In genomic region chr2:219453691-219454131, GRCh38 we compare ENCODE assay signal across 1 cellular context.
TF ChIP-seq lines count a peak whose summit lies in the region.

No MANE protein-coding gene starts in this region.

TF ChIP-seq in HEK293, 187 proteins besides CTCF, POLR2A, EP300 and RAD21 (continued from another document):
- TF ChIP-seq, protein P1, sequence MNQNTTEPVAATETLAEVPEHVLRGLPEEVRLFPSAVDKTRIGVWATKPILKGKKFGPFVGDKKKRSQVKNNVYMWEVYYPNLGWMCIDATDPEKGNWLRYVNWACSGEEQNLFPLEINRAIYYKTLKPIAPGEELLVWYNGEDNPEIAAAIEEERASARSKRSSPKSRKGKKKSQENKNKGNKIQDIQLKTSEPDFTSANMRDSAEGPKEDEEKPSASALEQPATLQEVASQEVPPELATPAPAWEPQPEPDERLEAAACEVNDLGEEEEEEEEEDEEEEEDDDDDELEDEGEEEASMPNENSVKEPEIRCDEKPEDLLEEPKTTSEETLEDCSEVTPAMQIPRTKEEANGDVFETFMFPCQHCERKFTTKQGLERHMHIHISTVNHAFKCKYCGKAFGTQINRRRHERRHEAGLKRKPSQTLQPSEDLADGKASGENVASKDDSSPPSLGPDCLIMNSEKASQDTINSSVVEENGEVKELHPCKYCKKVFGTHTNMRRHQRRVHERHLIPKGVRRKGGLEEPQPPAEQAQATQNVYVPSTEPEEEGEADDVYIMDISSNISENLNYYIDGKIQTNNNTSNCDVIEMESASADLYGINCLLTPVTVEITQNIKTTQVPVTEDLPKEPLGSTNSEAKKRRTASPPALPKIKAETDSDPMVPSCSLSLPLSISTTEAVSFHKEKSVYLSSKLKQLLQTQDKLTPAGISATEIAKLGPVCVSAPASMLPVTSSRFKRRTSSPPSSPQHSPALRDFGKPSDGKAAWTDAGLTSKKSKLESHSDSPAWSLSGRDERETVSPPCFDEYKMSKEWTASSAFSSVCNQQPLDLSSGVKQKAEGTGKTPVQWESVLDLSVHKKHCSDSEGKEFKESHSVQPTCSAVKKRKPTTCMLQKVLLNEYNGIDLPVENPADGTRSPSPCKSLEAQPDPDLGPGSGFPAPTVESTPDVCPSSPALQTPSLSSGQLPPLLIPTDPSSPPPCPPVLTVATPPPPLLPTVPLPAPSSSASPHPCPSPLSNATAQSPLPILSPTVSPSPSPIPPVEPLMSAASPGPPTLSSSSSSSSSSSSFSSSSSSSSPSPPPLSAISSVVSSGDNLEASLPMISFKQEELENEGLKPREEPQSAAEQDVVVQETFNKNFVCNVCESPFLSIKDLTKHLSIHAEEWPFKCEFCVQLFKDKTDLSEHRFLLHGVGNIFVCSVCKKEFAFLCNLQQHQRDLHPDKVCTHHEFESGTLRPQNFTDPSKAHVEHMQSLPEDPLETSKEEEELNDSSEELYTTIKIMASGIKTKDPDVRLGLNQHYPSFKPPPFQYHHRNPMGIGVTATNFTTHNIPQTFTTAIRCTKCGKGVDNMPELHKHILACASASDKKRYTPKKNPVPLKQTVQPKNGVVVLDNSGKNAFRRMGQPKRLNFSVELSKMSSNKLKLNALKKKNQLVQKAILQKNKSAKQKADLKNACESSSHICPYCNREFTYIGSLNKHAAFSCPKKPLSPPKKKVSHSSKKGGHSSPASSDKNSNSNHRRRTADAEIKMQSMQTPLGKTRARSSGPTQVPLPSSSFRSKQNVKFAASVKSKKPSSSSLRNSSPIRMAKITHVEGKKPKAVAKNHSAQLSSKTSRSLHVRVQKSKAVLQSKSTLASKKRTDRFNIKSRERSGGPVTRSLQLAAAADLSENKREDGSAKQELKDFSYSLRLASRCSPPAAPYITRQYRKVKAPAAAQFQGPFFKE (tag by site-specific recombination; IDR thresholded peaks at IDR 0.05; ENCODE audit: borderline replicate concordance), result no peak
- TF ChIP-seq, protein P2, sequence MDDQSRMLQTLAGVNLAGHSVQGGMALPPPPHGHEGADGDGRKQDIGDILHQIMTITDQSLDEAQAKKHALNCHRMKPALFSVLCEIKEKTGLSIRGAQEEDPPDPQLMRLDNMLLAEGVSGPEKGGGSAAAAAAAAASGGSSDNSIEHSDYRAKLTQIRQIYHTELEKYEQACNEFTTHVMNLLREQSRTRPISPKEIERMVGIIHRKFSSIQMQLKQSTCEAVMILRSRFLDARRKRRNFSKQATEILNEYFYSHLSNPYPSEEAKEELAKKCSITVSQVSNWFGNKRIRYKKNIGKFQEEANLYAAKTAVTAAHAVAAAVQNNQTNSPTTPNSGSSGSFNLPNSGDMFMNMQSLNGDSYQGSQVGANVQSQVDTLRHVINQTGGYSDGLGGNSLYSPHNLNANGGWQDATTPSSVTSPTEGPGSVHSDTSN (CRISPR knock-in tag; IDR thresholded peaks at IDR 0.05), result no peak
- TF ChIP-seq ZNF529 (tag by site-specific recombination; IDR thresholded peaks at IDR 0.05; ENCODE audit: insufficient replicate concordance), result no peak
- TF ChIP-seq ZNF76 (tag by site-specific recombination; IDR thresholded peaks at IDR 0.05; ENCODE audit: borderline replicate concordance, low read depth), result no peak
- TF ChIP-seq ZNF561 (tag by site-specific recombination; IDR thresholded peaks at IDR 0.05; ENCODE audit: borderline replicate concordance), result no peak
- TF ChIP-seq ZNF776 (tag by site-specific recombination; IDR thresholded peaks at IDR 0.05; ENCODE audit: borderline replicate concordance), result no peak
- TF ChIP-seq ZNF37A (tag by site-specific recombination; IDR thresholded peaks at IDR 0.05), result no peak
- TF ChIP-seq KLF16 (tag by site-specific recombination; IDR thresholded peaks at IDR 0.05), result no peak
- no peak for TF ChIP-seq BCL11A (tag by site-specific recombination; IDR thresholded peaks at IDR 0.05; ENCODE audit: low read depth)
- TF ChIP-seq ZNF692 (tag by site-specific recombination; IDR thresholded peaks at IDR 0.05), result peak; percentile 55
- TF ChIP-seq, protein P3, sequence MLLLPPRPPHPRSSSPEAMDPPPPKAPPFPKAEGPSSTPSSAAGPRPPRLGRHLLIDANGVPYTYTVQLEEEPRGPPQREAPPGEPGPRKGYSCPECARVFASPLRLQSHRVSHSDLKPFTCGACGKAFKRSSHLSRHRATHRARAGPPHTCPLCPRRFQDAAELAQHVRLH (tag by site-specific recombination; IDR thresholded peaks at IDR 0.05), result no peak
- TF ChIP-seq GLIS1 (tag by site-specific recombination; IDR thresholded peaks at IDR 0.05), result no peak
- no peak for TF ChIP-seq ZNF510 (tag by site-specific recombination; IDR thresholded peaks at IDR 0.05; ENCODE audit: insufficient replicate concordance)
- no peak for TF ChIP-seq ZNF623 (tag by site-specific recombination; IDR thresholded peaks at IDR 0.05)
- TF ChIP-seq ZEB2 (tag by site-specific recombination; IDR thresholded peaks at IDR 0.05), result no peak
- TF ChIP-seq ZNF132 (tag by site-specific recombination; IDR thresholded peaks at IDR 0.05; ENCODE audit: borderline replicate concordance), result no peak
- TF ChIP-seq ZNF629 (tag by site-specific recombination; IDR thresholded peaks at IDR 0.05), result no peak
- TF ChIP-seq MYNN (tag by site-specific recombination; IDR thresholded peaks at IDR 0.05; ENCODE audit: borderline replicate concordance), result no peak
- no peak for TF ChIP-seq ZNF555 (tag by site-specific recombination; conservative IDR thresholded peaks at IDR 0.05)
- TF ChIP-seq ZNF837 (tag by site-specific recombination; IDR thresholded peaks at IDR 0.05), result no peak
- TF ChIP-seq ZNF660 (tag by site-specific recombination; IDR thresholded peaks at IDR 0.05), result no peak
- TF ChIP-seq EGR2 (tag by site-specific recombination; IDR thresholded peaks at IDR 0.05; ENCODE audit: low read depth), result 0 out of 2 replicates have a peak, but pooled peaks have one; percentile 43
- TF ChIP-seq ZNF19 (tag by site-specific recombination; IDR thresholded peaks at IDR 0.05; ENCODE audit: low read depth), result no peak
- TF ChIP-seq, protein P4, sequence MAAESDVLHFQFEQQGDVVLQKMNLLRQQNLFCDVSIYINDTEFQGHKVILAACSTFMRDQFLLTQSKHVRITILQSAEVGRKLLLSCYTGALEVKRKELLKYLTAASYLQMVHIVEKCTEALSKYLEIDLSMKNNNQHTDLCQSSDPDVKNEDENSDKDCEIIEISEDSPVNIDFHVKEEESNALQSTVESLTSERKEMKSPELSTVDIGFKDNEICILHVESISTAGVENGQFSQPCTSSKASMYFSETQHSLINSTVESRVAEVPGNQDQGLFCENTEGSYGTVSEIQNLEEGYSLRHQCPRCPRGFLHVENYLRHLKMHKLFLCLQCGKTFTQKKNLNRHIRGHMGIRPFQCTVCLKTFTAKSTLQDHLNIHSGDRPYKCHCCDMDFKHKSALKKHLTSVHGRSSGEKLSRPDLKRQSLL (tag by site-specific recombination; IDR thresholded peaks at IDR 0.05), result no peak
- TF ChIP-seq, protein P5, sequence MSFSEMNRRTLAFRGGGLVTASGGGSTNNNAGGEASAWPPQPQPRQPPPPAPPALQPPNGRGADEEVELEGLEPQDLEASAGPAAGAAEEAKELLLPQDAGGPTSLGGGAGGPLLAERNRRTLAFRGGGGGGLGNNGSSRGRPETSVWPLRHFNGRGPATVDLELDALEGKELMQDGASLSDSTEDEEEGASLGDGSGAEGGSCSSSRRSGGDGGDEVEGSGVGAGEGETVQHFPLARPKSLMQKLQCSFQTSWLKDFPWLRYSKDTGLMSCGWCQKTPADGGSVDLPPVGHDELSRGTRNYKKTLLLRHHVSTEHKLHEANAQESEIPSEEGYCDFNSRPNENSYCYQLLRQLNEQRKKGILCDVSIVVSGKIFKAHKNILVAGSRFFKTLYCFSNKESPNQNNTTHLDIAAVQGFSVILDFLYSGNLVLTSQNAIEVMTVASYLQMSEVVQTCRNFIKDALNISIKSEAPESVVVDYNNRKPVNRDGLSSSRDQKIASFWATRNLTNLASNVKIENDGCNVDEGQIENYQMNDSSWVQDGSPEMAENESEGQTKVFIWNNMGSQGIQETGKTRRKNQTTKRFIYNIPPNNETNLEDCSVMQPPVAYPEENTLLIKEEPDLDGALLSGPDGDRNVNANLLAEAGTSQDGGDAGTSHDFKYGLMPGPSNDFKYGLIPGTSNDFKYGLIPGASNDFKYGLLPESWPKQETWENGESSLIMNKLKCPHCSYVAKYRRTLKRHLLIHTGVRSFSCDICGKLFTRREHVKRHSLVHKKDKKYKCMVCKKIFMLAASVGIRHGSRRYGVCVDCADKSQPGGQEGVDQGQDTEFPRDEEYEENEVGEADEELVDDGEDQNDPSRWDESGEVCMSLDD (tag by site-specific recombination; IDR thresholded peaks at IDR 0.05), result no peak
- no peak for TF ChIP-seq ZNF560 (tag by site-specific recombination; IDR thresholded peaks at IDR 0.05; ENCODE audit: borderline replicate concordance)
- TF ChIP-seq, protein P6, sequence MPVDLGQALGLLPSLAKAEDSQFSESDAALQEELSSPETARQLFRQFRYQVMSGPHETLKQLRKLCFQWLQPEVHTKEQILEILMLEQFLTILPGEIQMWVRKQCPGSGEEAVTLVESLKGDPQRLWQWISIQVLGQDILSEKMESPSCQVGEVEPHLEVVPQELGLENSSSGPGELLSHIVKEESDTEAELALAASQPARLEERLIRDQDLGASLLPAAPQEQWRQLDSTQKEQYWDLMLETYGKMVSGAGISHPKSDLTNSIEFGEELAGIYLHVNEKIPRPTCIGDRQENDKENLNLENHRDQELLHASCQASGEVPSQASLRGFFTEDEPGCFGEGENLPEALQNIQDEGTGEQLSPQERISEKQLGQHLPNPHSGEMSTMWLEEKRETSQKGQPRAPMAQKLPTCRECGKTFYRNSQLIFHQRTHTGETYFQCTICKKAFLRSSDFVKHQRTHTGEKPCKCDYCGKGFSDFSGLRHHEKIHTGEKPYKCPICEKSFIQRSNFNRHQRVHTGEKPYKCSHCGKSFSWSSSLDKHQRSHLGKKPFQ (tag by site-specific recombination; IDR thresholded peaks at IDR 0.05), result no peak
- no peak for TF ChIP-seq ZNF16 (tag by site-specific recombination; IDR thresholded peaks at IDR 0.05; ENCODE audit: low read depth)
- TF ChIP-seq ZNF391 (tag by site-specific recombination; IDR thresholded peaks at IDR 0.05; ENCODE audit: borderline replicate concordance, low read depth), result no peak
- TF ChIP-seq ZFHX2 (tag by site-specific recombination; conservative IDR thresholded peaks at IDR 0.05), result peak; percentile 62
- TF ChIP-seq KLF8 (tag by site-specific recombination; IDR thresholded peaks at IDR 0.05), result no peak
- TF ChIP-seq ZNF175 (tag by site-specific recombination; IDR thresholded peaks at IDR 0.05), result no peak
- TF ChIP-seq ZNF2 (tag by site-specific recombination; IDR thresholded peaks at IDR 0.05), result no peak
